In the genomic region with DNA sequence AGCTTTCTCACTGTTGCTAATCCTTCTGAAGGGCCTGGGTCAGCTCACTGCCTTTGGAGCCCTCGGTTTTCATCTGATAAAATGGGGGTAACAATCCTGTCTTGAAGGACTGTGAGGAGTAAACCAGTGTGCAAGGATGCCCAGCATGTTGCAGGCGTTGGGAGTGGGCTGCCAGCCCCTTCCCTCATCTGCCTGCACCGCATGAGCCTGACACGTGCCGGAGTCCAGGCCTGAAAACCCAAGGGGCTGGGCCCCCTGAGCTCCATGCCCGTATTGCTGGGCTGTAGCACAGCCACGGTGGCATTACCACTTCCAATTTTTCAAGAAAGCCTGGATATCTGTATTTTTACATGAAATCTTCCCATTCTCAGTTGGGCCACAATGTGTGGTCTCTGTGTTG, we compare ENCODE assay signal across 22 cellular contexts.
DNase-seq lines count a peak whose midpoint lies in the region; ATAC-seq and TF ChIP-seq lines count a peak whose summit lies in the region.
"Had no signal": no experiment of that assay in that cellular context is flagged by ENCODE, and none has a peak within 500 bp of the region (broad histone marks: within the 10 kb centered on the region; RNA-seq: fewer than 3 reads in every experiment).

No MANE protein-coding gene starts in this region.

- 0 out of 2 replicates have a peak, but pooled peaks cover 5% of the 10 kb centered on the region for H3F3A ChIP-seq in Loucy (ENCODE audit: low read depth)

- peak overlapping the region; percentile 36 for H3K9ac ChIP-seq in Loucy (ENCODE audit: low read depth, low read length, poor library complexity, severe bottlenecking)
- H3K9ac ChIP-seq: GM23248 had no signal

- DNase-seq in heart left ventricle, result no peak
- no peak for DNase-seq in Right ventricle myocardium superior
- DNase-seq in osteoblast (ENCODE audit: insufficient read length, low spot score, missing footprints), result peak; percentile 22
- no peak for DNase-seq in suprapubic skin (ENCODE audit: low spot score in 2 of 2)
- DNase-seq in stimulated activated CD4-positive, alpha-beta T cell treated with anti-CD3 and anti-CD28 coated beads, Interleukin-1b, Interleukin-23, amount 100 ng/mL, for 48 hours, result no peak
- no peak for DNase-seq in KG1 (lab: John Stamatoyannopoulos, UW)
- DNase-seq: CD4-positive, alpha-beta memory T cell; COR-L47; DMS53; GM23248; H7; KBM-7; NCI-H1048; NCI-H1417; NCI-H1694; NCI-H2029 treated with DMSO at 0.1 percent for 48 hours; NCI-H2227 treated with DMSO at 0.1 percent for 48 hours; NCI-H510A; SIG-M5 had no signal

- H3K4me3 ChIP-seq in heart left ventricle, result no peak overlapping the region
- no peak overlapping the region for H3K4me3 ChIP-seq in Loucy (ENCODE audit: low read length, poor library complexity, severe bottlenecking)
- H3K4me3 ChIP-seq in osteoblast (ENCODE audit: insufficient read depth, low read length), result no peak overlapping the region
- no peak overlapping the region for H3K4me3 ChIP-seq in suprapubic skin
- H3K4me3 ChIP-seq: GM23248, SK-N-MC had no signal

- H3K79me2 ChIP-seq in Loucy (ENCODE audit: insufficient read depth, low read length) (no peaks in the 10 kb centered on the region), osteoblast (ENCODE audit: insufficient read depth, low read length) (no peaks in the 10 kb centered on the region)

- peak overlapping the region; percentile 26 to 84 (median 62) for H3K27ac ChIP-seq in heart left ventricle
- H3K27ac ChIP-seq in osteoblast (ENCODE audit: low read depth, low read length), result no peak overlapping the region
- peak overlapping the region; percentile 40 for H3K27ac ChIP-seq in suprapubic skin
- H3K27ac ChIP-seq: GM23248, SK-N-MC had no signal

- H3K9me2 ChIP-seq in Loucy (replicated peaks; ENCODE audit: low read depth, low read length), result no peaks in the 10 kb centered on the region

- H3K4me1 ChIP-seq in heart left ventricle (peaks cover 3 to 79% (median 41%) of the 10 kb centered on the region in 12 donors), Loucy (ENCODE audit: insufficient read depth, low read length, poor library complexity, severe bottlenecking) (peaks cover 56% of the 10 kb centered on the region), osteoblast (ENCODE audit: insufficient read depth, low read length) (no peaks in the 10 kb centered on the region), suprapubic skin (peaks cover 16% of the 10 kb centered on the region)

- TF ChIP-seq POLR2A in heart left ventricle (IDR thresholded peaks at IDR 0.05), result no peak
- no peak for TF ChIP-seq POLR2A in suprapubic skin (IDR thresholded peaks at IDR 0.05)

- intact Hi-C loops in heart left ventricle (cut with DNase I) (loop anchor here in 4 of 10 donors (2.0 to 5.0 kb wide), 4 partner anchors 14 to 71 kb away; no protein-coding TSS in a partner anchor), Right ventricle myocardium superior (cut with DNase I) (no loop called here)

- H4K20me1 ChIP-seq in Loucy (ENCODE audit: insufficient read depth, low read length, poor library complexity, severe bottlenecking), result no peaks in the 10 kb centered on the region
- H4K20me1 ChIP-seq in osteoblast (ENCODE audit: insufficient read depth, low read length), result peaks cover 7% of the 10 kb centered on the region

- H2AFZ ChIP-seq in Loucy (ENCODE audit: low read length) (no peak overlapping the region), osteoblast (ENCODE audit: low read length) (no peak overlapping the region)
- H2AFZ ChIP-seq: GM23248 had no signal

- no peak overlapping the region for H3K4me2 ChIP-seq in Loucy (ENCODE audit: low read depth, low read length, poor library complexity, severe bottlenecking)
- H3K4me2 ChIP-seq in osteoblast (ENCODE audit: insufficient read depth, low read length), result no peak overlapping the region

- TF ChIP-seq CTCF in heart left ventricle (IDR thresholded peaks at IDR 0.05) (no peak), Loucy (conservative IDR thresholded peaks at IDR 0.05; ENCODE audit: low read length) (no peak), osteoblast (IDR thresholded peaks at IDR 0.05; ENCODE audit: extremely low read depth, low read depth, low read length) (no peak), suprapubic skin (IDR thresholded peaks at IDR 0.05) (no peak)

- H3K9me3 ChIP-seq in heart left ventricle (no peaks in the 10 kb centered on the region), Loucy (ENCODE audit: insufficient read depth, low read depth, low read length) (no peaks in the 10 kb centered on the region), osteoblast (ENCODE audit: low read depth, low read length) (no peaks in the 10 kb centered on the region), suprapubic skin (no peaks in the 10 kb centered on the region)

- WGBS in heart left ventricle, 4 donors, result 87 to 92% (median 89%) methylated on average over 7 of the region's 7 CpGs
- WGBS in suprapubic skin, result 91% methylated on average over 7 of the region's 7 CpGs

- H3K27me3 ChIP-seq in heart left ventricle, result no peaks in the 10 kb centered on the region
- H3K27me3 ChIP-seq in Loucy (ENCODE audit: insufficient read depth, low read length, poor library complexity, severe bottlenecking), result no peaks in the 10 kb centered on the region
- H3K27me3 ChIP-seq in osteoblast (ENCODE audit: insufficient read depth, low read length), result no peaks in the 10 kb centered on the region
- no peaks in the 10 kb centered on the region for H3K27me3 ChIP-seq in suprapubic skin

- no peak for ATAC-seq in heart left ventricle
- ATAC-seq in Right ventricle myocardium superior (ENCODE audit: poor library complexity), result no peak
- ATAC-seq in HG03097 (IDR thresholded peaks at IDR 0.05; ENCODE audit: low FRiP score, unreplicated experiment), result no peak

- H3K36me3 ChIP-seq in heart left ventricle (peaks cover 0 to 8% (median 0%) of the 10 kb centered on the region in 9 donors), Loucy (ENCODE audit: insufficient read depth, low read length) (no peaks in the 10 kb centered on the region), osteoblast (ENCODE audit: insufficient read depth, low read length) (no peaks in the 10 kb centered on the region), suprapubic skin (no peaks in the 10 kb centered on the region)

- no peak for TF ChIP-seq EP300 in suprapubic skin (IDR thresholded peaks at IDR 0.05)
